33 cellular contexts compared by ENCODE assay signal in the genomic region with DNA sequence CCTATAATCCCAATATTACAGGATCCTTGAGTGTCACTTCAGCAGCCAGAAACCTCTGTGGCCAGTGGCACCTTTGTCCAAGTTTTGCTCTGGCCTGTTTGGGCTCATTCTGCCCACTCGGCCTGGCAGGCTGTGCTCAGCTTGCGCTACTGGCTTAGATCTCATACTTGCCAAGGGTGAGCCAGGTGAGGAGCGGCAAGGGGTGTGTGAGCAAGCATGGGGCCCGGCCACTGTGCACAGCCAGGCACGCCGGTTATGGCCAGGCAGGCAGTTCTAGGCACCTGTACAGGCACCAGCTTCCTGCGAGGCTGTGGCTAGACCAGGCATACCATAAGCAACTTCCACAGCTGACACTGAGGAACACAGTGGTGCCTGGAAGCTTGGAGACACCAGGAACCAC.
"Had no signal": no experiment of that assay in that cellular context is flagged by ENCODE, and none has a peak within 500 bp of the region (broad histone marks: within the 10 kb centered on the region; RNA-seq: fewer than 3 reads in every experiment).

No MANE protein-coding gene starts in this region.

- H3K4me1 ChIP-seq: esophagus muscularis mucosa, foreskin keratinocyte, gastrocnemius medialis had no signal

- FAIRE-seq: astrocyte, bronchial epithelial cell had no signal

- H3K4me3 ChIP-seq: coronary artery, dorsolateral prefrontal cortex, esophagus muscularis mucosa, gastrocnemius medialis had no signal

- DNase-seq: activated B cell treated with CpG ODN at 0.5 μM for 24 hours; activated CD4-positive, alpha-beta T cell treated with anti-CD3 and anti-CD28 coated beads for 48 hours; activated CD4-positive, alpha-beta T cell treated with anti-CD3 and anti-CD28 coated beads, Interleukin-2, amount 50 U/mL, for 1 hour; activated CD4-positive, alpha-beta T cell treated with anti-CD3 and anti-CD28 coated beads, Interleukin-2, amount 50 U/mL, for 48 hours; activated CD8-positive, alpha-beta memory T cell treated with anti-CD3 and anti-CD28 coated beads for 24 hours; activated CD8-positive, alpha-beta T cell treated with anti-CD3 and anti-CD28 coated beads for 36 hours; activated effector memory CD4-positive, alpha-beta T cell treated with Interleukin-2 at 50 U/mL for 16 hours; activated gamma-delta T cell treated with Interleukin-2 at 50 U/mL for 16 hours; activated naive CD4-positive, alpha-beta T cell treated with anti-CD3 and anti-CD28 coated beads, Interleukin-2, amount 50 U/mL, for 16 hours; activated naive CD4-positive, alpha-beta T cell treated with Interleukin-2 at 50 U/mL for 16 hours; activated T-cell treated with anti-CD3 and anti-CD28 coated beads, Interleukin-2, amount 50 U/mL, for 4 hours; amniotic stem cell; anterior cingulate cortex; brain microvascular endothelial cell; dorsolateral prefrontal cortex; effector memory CD4-positive, alpha-beta T cell; erythroblast; foreskin keratinocyte; gastrocnemius medialis; T-helper 1 cell; T-helper 17 cell; T1000; WERI-Rb-1 had no signal

- H3K9me3 ChIP-seq: esophagus muscularis mucosa, gastrocnemius medialis had no signal

- H3K36me3 ChIP-seq: brain microvascular endothelial cell, esophagus muscularis mucosa, gastrocnemius medialis, WERI-Rb-1 had no signal

- H3K27ac ChIP-seq: brain microvascular endothelial cell, coronary artery, dorsolateral prefrontal cortex, esophagus muscularis mucosa, foreskin keratinocyte, gastrocnemius medialis, WERI-Rb-1 had no signal

- H3K27me3 ChIP-seq: brain microvascular endothelial cell, dorsolateral prefrontal cortex, esophagus muscularis mucosa, gastrocnemius medialis had no signal

- H3K27ac Mint-ChIP-seq: activated B cell treated with CpG ODN at 0.5 μM for 24 hours; activated CD8-positive, alpha-beta T cell treated with anti-CD3 and anti-CD28 coated beads for 36 hours; activated naive CD8-positive, alpha-beta T cell; activated T-helper 17 cell treated with anti-CD3 and anti-CD28 coated beads, Interleukin-2, amount 50 U/mL, for 72 hours; dendritic cell treated with granulocyte-macrophage colony-stimulating factor and Interleukin-4, amounts not matched to agents 40 ng/mL and 50 ng/mL, for 4 days; T-helper 17 cell; T-helper 2 cell treated with Interferon-gamma antibody and Interleukin-4, amounts not matched to agents 5 μg/mL and 100 μg/mL, for 36 hours had no signal

- H3K27me3 Mint-ChIP-seq: activated B cell treated with CpG ODN at 0.5 μM for 24 hours; activated naive CD8-positive, alpha-beta T cell had no signal

- H3K36me3 Mint-ChIP-seq: activated naive CD8-positive, alpha-beta T cell had no signal

- H3K4me1 Mint-ChIP-seq: activated T-helper 17 cell treated with anti-CD3 and anti-CD28 coated beads, Interleukin-2, amount 50 U/mL, for 72 hours; central memory CD8-positive, alpha-beta T cell had no signal

- H3K9me3 Mint-ChIP-seq: activated B cell treated with CpG ODN at 0.5 μM for 24 hours; activated CD8-positive, alpha-beta T cell treated with anti-CD3 and anti-CD28 coated beads for 36 hours; activated T-cell treated with anti-CD3 and anti-CD28 coated beads, Interleukin-2, amount 50 U/mL, for 4 hours; activated T-helper 17 cell treated with anti-CD3 and anti-CD28 coated beads, Interleukin-2, amount 50 U/mL, for 72 hours; central memory CD8-positive, alpha-beta T cell; dendritic cell treated with granulocyte-macrophage colony-stimulating factor and Interleukin-4, amounts not matched to agents 40 ng/mL and 50 ng/mL, for 4 days; T-helper 2 cell treated with Interferon-gamma antibody and Interleukin-4, amounts not matched to agents 5 μg/mL and 100 μg/mL, for 36 hours had no signal

- ATAC-seq: activated CD4-positive, CD25-positive, alpha-beta regulatory T cell treated with anti-CD3 and anti-CD28 coated beads, Interleukin-2, amount 50 U/mL, for 24 hours; activated CD8-positive, alpha-beta T cell treated with anti-CD3 and anti-CD28 coated beads for 36 hours; activated T-cell treated with anti-CD3 and anti-CD28 coated beads, Interleukin-2, amount 50 U/mL, for 4 hours; activated T-helper 17 cell treated with anti-CD3 and anti-CD28 coated beads, Interleukin-2, amount 50 U/mL, for 72 hours; foreskin keratinocyte; gastrocnemius medialis; T-helper 17 cell had no signal

- H3K4me3 Mint-ChIP-seq: activated B cell treated with CpG ODN at 0.5 μM for 24 hours; activated CD8-positive, alpha-beta T cell treated with anti-CD3 and anti-CD28 coated beads for 36 hours; activated naive CD8-positive, alpha-beta T cell; activated T-cell treated with anti-CD3 and anti-CD28 coated beads, Interleukin-2, amount 50 U/mL, for 4 hours; activated T-helper 17 cell treated with anti-CD3 and anti-CD28 coated beads, Interleukin-2, amount 50 U/mL, for 72 hours; central memory CD8-positive, alpha-beta T cell; dendritic cell treated with granulocyte-macrophage colony-stimulating factor and Interleukin-4, amounts not matched to agents 40 ng/mL and 50 ng/mL, for 4 days; T-helper 17 cell; T-helper 2 cell treated with Interferon-gamma antibody and Interleukin-4, amounts not matched to agents 5 μg/mL and 100 μg/mL, for 36 hours had no signal
